19 cellular contexts compared by ENCODE assay signal in the genomic region with DNA sequence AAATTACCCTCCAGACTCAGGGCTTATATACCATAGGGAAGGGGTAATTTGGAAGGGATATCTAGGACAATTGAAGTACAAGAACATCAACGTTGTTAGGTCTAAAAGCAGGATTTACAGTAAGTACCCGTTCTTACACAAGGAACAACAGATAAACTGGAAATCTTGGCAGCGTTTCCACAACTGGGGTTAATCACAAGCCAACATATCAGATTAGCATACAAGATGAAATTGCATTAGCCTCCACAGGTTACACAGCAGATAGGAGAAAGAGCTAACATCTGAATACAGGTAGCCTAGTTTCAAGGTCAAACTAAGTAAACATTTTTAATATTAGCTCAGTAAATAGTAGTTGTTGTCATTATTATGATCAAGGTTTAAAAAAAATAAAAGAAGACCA.
"Had no signal": no experiment of that assay in that cellular context is flagged by ENCODE, and none has a peak within 500 bp of the region (broad histone marks: within the 10 kb centered on the region; RNA-seq: fewer than 3 reads in every experiment).

No MANE protein-coding gene starts in this region.

- H3K4me3 ChIP-seq: ascending aorta, dorsolateral prefrontal cortex, gastrocnemius medialis, heart left ventricle, lower lobe of right lung, prostate gland, sigmoid colon, testis, upper lobe of left lung had no signal

- ATAC-seq: activated CD4-positive, CD25-positive, alpha-beta regulatory T cell treated with anti-CD3 and anti-CD28 coated beads, Interleukin-2, amount 50 U/mL, for 24 hours; activated naive CD8-positive, alpha-beta T cell treated with anti-CD3 and anti-CD28 coated beads, Interleukin-2, amount 50 U/mL, for 24 hours; gastrocnemius medialis; heart left ventricle; left cardiac atrium; lower lobe of right lung; stimulated activated naive CD8-positive, alpha-beta T cell treated with anti-CD3 and anti-CD28 coated beads, Interleukin-15, amount 100 ng/mL, for 72 hours had no signal

- H3K27ac ChIP-seq: ascending aorta, dorsolateral prefrontal cortex, gastrocnemius medialis, heart left ventricle, lower lobe of right lung, prostate gland, sigmoid colon, testis, upper lobe of left lung had no signal

- DNase-seq: activated CD4-positive, alpha-beta T cell treated with anti-CD3 and anti-CD28 coated beads, Interleukin-2, amount 50 U/mL, for 1 hour; activated CD8-positive, alpha-beta memory T cell treated with anti-CD3 and anti-CD28 coated beads for 24 hours; activated naive CD4-positive, alpha-beta T cell; activated naive CD8-positive, alpha-beta T cell treated with anti-CD3 and anti-CD28 coated beads, Interleukin-2, amount 50 U/mL, for 24 hours; dorsolateral prefrontal cortex; endodermal cell; erythroblast; gastrocnemius medialis; heart left ventricle; left cardiac atrium; lower lobe of right lung; sigmoid colon; stimulated activated CD4-positive, alpha-beta T cell treated with anti-CD3 and anti-CD28 coated beads, Interleukin-1b, Interleukin-23, amount 100 ng/mL, for 48 hours; stimulated activated naive CD8-positive, alpha-beta T cell treated with anti-CD3 and anti-CD28 coated beads, Interleukin-15, amount 100 ng/mL, for 72 hours; testis; upper lobe of left lung had no signal
